1 cellular context compared by ENCODE assay signal in the genomic region with DNA sequence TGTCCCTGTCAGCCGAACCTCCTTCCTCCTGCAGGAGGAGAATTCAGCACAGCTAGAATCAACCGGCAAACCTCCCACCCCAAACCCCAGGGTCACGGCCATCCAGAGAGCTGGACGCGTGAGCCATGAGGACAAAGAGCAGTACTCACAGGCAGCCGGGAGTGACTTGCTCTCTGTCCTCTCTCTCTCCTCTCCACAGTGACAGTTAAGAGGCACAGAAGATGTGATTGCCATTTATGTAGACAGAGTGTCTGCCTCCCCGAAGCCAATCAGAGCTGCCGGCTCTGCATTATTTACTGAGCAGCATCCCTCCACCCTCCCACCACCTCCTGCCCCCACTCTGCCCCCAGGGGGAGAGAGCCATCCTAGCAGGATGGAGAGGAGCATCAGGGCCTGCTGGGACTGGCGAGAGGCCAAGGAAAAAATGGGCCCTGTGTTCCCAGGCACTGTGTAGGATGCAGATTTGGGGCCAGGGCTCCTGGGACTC.
A peak's percentile ranks its signal among the peaks of the same experiment; 100 is the strongest.
TF ChIP-seq lines count a peak whose summit lies in the region.

No MANE protein-coding gene starts in this region.

TF ChIP-seq in HepG2, 621 proteins besides CTCF, POLR2A, EP300 and RAD21 (continued from another document and continues in another):
- TF ChIP-seq ZBTB25 (CRISPR knock-in tag; IDR thresholded peaks at IDR 0.05): no peak
- peak; percentile 67 for TF ChIP-seq SOX5 (CRISPR knock-in tag; IDR thresholded peaks at IDR 0.05; ENCODE audit: borderline replicate concordance)
- TF ChIP-seq, protein P1, sequence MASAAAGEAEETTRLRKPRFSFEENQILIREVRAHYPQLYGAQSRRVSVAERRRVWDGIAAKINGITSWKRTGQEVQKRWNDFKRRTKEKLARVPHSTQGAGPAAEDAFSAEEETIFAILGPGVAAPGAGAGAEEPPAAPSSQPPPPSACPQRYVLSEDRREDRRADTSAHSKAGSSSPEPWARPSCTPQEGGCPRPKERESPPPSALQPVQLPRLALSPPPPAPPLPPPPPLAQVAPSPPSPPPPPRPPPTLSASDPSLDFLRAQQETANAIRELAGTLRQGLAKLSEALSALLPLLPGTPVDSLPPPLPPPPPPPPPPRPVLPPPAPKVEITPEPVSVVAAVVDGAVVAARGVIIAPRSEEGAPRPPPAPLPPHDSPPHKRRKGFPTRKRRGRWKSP (CRISPR knock-in tag; IDR thresholded peaks at IDR 0.05): no peak
- TF ChIP-seq ZNF878 (CRISPR knock-in tag; IDR thresholded peaks at IDR 0.05): no peak
- peak; percentile 49; the same call in 1 of the 2 replicates for TF ChIP-seq ATF2 (CRISPR knock-in tag; IDR thresholded peaks at IDR 0.05)
- peak; percentile 85 for TF ChIP-seq RXRB (CRISPR knock-in tag; IDR thresholded peaks at IDR 0.05; ENCODE audit: borderline replicate concordance)
- TF ChIP-seq, protein P2, sequence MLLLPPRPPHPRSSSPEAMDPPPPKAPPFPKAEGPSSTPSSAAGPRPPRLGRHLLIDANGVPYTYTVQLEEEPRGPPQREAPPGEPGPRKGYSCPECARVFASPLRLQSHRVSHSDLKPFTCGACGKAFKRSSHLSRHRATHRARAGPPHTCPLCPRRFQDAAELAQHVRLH (CRISPR knock-in tag; IDR thresholded peaks at IDR 0.05; ENCODE audit: borderline replicate concordance, low read depth): no peak
- TF ChIP-seq, protein P3, sequence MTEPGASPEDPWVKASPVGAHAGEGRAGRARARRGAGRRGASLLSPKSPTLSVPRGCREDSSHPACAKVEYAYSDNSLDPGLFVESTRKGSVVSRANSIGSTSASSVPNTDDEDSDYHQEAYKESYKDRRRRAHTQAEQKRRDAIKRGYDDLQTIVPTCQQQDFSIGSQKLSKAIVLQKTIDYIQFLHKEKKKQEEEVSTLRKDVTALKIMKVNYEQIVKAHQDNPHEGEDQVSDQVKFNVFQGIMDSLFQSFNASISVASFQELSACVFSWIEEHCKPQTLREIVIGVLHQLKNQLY (CRISPR knock-in tag; IDR thresholded peaks at IDR 0.05): peak; percentile 28; the same call in 1 of the 2 replicates
- no peak for TF ChIP-seq ZSCAN30 (CRISPR knock-in tag; IDR thresholded peaks at IDR 0.05)
- TF ChIP-seq ZNF275 (CRISPR knock-in tag; IDR thresholded peaks at IDR 0.05; ENCODE audit: borderline replicate concordance): no peak
- no peak for TF ChIP-seq EHMT2 (IDR thresholded peaks at IDR 0.05; ENCODE audit: borderline replicate concordance, low read depth, low read length)
- no peak for TF ChIP-seq NBN (conservative IDR thresholded peaks at IDR 0.05)
- TF ChIP-seq RXRA (CRISPR knock-in tag; IDR thresholded peaks at IDR 0.05): peak; percentile 91
- no peak for TF ChIP-seq TCF12 (IDR thresholded peaks at IDR 0.05)
- peak; percentile 38; the same call in 1 of the 2 replicates for TF ChIP-seq TCF12 (CRISPR knock-in tag; IDR thresholded peaks at IDR 0.05)
- TF ChIP-seq, protein P4, sequence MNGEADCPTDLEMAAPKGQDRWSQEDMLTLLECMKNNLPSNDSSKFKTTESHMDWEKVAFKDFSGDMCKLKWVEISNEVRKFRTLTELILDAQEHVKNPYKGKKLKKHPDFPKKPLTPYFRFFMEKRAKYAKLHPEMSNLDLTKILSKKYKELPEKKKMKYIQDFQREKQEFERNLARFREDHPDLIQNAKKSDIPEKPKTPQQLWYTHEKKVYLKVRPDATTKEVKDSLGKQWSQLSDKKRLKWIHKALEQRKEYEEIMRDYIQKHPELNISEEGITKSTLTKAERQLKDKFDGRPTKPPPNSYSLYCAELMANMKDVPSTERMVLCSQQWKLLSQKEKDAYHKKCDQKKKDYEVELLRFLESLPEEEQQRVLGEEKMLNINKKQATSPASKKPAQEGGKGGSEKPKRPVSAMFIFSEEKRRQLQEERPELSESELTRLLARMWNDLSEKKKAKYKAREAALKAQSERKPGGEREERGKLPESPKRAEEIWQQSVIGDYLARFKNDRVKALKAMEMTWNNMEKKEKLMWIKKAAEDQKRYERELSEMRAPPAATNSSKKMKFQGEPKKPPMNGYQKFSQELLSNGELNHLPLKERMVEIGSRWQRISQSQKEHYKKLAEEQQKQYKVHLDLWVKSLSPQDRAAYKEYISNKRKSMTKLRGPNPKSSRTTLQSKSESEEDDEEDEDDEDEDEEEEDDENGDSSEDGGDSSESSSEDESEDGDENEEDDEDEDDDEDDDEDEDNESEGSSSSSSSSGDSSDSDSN (CRISPR knock-in tag; IDR thresholded peaks at IDR 0.05): peak; percentile 30; the same call in 1 of the 2 replicates
- TF ChIP-seq HINFP (CRISPR knock-in tag; IDR thresholded peaks at IDR 0.05; ENCODE audit: low read depth): no peak
- TF ChIP-seq ISL2 (CRISPR knock-in tag; IDR thresholded peaks at IDR 0.05): no peak
- TF ChIP-seq, protein P5, sequence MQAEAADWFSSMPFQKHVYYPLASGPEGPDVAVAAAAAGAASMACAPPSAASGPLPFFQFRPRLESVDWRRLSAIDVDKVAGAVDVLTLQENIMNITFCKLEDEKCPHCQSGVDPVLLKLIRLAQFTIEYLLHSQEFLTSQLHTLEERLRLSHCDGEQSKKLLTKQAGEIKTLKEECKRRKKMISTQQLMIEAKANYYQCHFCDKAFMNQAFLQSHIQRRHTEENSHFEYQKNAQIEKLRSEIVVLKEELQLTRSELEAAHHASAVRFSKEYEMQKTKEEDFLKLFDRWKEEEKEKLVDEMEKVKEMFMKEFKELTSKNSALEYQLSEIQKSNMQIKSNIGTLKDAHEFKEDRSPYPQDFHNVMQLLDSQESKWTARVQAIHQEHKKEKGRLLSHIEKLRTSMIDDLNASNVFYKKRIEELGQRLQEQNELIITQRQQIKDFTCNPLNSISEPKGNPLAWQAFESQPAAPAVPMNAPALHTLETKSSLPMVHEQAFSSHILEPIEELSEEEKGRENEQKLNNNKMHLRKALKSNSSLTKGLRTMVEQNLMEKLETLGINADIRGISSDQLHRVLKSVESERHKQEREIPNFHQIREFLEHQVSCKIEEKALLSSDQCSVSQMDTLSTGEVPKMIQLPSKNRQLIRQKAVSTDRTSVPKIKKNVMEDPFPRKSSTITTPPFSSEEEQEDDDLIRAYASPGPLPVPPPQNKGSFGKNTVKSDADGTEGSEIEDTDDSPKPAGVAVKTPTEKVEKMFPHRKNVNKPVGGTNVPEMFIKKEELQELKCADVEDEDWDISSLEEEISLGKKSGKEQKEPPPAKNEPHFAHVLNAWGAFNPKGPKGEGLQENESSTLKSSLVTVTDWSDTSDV (CRISPR knock-in tag; IDR thresholded peaks at IDR 0.05): no peak
- TF ChIP-seq AKAP8 (CRISPR knock-in tag; IDR thresholded peaks at IDR 0.05): peak; percentile 51; the same call in 1 of the 2 replicates
- 0 out of 2 replicates have a peak, but pooled peaks have one; percentile 31 for TF ChIP-seq POLR2G (IDR thresholded peaks at IDR 0.05; ENCODE audit: low read depth, low read length)
- no peak for TF ChIP-seq FOXA1 (IDR thresholded peaks at IDR 0.05)
- TF ChIP-seq FOXA1 (CRISPR knock-in tag; IDR thresholded peaks at IDR 0.05): peak; percentile 30; the same call in 1 of the 2 replicates
- TF ChIP-seq BHLHE40 (IDR thresholded peaks at IDR 0.05; ENCODE audit: low read length): peak; percentile 68
- TF ChIP-seq ZNF737 (CRISPR knock-in tag; IDR thresholded peaks at IDR 0.05; ENCODE audit: borderline replicate concordance): no peak
- TF ChIP-seq ZNF572 (CRISPR knock-in tag; IDR thresholded peaks at IDR 0.05): 0 out of 2 replicates have a peak, but pooled peaks have one; percentile 79
- TF ChIP-seq NCOR1 (IDR thresholded peaks at IDR 0.05; ENCODE audit: borderline replicate concordance, low read length): peak; percentile 83; the same call in 1 of the 2 replicates
- no peak for TF ChIP-seq ZFP41 (CRISPR knock-in tag; IDR thresholded peaks at IDR 0.05; ENCODE audit: borderline replicate concordance)
- no peak; the same call in 1 of the 2 replicates for TF ChIP-seq TARDBP (CRISPR knock-in tag; IDR thresholded peaks at IDR 0.05)
- no peak for TF ChIP-seq NFE2L1 (CRISPR knock-in tag; IDR thresholded peaks at IDR 0.05; ENCODE audit: borderline replicate concordance)
- no peak for TF ChIP-seq ZNF205 (CRISPR knock-in tag; IDR thresholded peaks at IDR 0.05)
- TF ChIP-seq, protein P6, sequence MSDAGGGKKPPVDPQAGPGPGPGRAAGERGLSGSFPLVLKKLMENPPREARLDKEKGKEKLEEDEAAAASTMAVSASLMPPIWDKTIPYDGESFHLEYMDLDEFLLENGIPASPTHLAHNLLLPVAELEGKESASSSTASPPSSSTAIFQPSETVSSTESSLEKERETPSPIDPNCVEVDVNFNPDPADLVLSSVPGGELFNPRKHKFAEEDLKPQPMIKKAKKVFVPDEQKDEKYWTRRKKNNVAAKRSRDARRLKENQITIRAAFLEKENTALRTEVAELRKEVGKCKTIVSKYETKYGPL (CRISPR knock-in tag; IDR thresholded peaks at IDR 0.05): no peak
- TF ChIP-seq, protein P7, sequence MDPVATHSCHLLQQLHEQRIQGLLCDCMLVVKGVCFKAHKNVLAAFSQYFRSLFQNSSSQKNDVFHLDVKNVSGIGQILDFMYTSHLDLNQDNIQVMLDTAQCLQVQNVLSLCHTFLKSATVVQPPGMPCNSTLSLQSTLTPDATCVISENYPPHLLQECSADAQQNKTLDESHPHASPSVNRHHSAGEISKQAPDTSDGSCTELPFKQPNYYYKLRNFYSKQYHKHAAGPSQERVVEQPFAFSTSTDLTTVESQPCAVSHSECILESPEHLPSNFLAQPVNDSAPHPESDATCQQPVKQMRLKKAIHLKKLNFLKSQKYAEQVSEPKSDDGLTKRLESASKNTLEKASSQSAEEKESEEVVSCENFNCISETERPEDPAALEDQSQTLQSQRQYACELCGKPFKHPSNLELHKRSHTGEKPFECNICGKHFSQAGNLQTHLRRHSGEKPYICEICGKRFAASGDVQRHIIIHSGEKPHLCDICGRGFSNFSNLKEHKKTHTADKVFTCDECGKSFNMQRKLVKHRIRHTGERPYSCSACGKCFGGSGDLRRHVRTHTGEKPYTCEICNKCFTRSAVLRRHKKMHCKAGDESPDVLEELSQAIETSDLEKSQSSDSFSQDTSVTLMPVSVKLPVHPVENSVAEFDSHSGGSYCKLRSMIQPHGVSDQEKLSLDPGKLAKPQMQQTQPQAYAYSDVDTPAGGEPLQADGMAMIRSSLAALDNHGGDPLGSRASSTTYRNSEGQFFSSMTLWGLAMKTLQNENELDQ (CRISPR knock-in tag; IDR thresholded peaks at IDR 0.05; ENCODE audit: borderline replicate concordance): no peak
- no peak for TF ChIP-seq SRSF9 (IDR thresholded peaks at IDR 0.05; ENCODE audit: borderline replicate concordance, insufficient read depth, low read depth, low read length, poor library complexity, severe bottlenecking)
- TF ChIP-seq MATR3 (CRISPR knock-in tag; IDR thresholded peaks at IDR 0.05): no peak
- TF ChIP-seq MYNN (CRISPR knock-in tag; IDR thresholded peaks at IDR 0.05; ENCODE audit: low read depth): no peak
- TF ChIP-seq THAP9 (CRISPR knock-in tag; IDR thresholded peaks at IDR 0.05; ENCODE audit: borderline replicate concordance): no peak; the same call in 1 of the 2 replicates
